15 cellular contexts compared by ENCODE assay signal in the genomic region with DNA sequence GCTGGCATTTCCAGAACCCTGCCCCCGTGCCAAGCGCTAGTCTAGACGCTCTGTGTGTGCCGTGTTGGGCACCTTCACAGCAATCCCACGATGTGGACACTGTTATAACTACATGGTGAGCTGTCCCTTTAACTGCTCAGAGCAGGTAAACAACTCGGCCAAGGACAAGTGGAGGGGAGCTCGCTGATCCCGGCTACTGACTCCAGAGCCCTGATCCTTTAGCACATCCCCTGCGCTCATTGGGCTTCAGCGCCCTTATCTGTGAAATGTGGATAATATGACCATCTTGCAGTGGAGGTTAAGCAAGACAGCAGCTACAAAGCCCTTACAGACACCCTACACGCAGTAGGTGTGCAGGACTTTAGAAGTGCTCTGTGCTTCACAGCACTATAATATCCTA. TPM values are rescaled to one million over a fixed set of nuclear protein-coding genes. Genes with fewer than 3 reads are reported as not detected.
A peak's percentile ranks its signal among the peaks of the same experiment; 100 is the strongest.
DNase-seq lines count a peak whose midpoint lies in the region; ATAC-seq lines count a peak whose summit lies in the region.
"Had no signal": no experiment of that assay in that cellular context is flagged by ENCODE, and none has a peak within 500 bp of the region (broad histone marks: within the 10 kb centered on the region; RNA-seq: fewer than 3 reads in every experiment).

No MANE protein-coding gene starts in this region.

- H3K36me3 ChIP-seq in effector memory CD4-positive, alpha-beta T cell (ENCODE audit: control insufficient read depth, insufficient read depth, low read length), result peaks cover 97% of the 10 kb centered on the region
- H3K36me3 ChIP-seq: BE2C had no signal

- CTCF ChIA-PET in activated naive CD4-positive, alpha-beta T cell treated with anti-CD3 and anti-CD28 coated beads, Interleukin-2, amount 10 ng/mL, durations not matched to agents 7 days and 5 days (lab: Charles Lee), result interaction anchor here (1.1 kb wide), 1 partner anchor 10 kb away, joined by 4 read pairs; no protein-coding TSS in a partner anchor

- H3K9me3 ChIP-seq in T-helper 17 cell (ENCODE audit: control insufficient read depth, low read length, poor library complexity, severe bottlenecking), result no peaks in the 10 kb centered on the region
- no peaks in the 10 kb centered on the region for H3K9me3 ChIP-seq in effector memory CD4-positive, alpha-beta T cell (ENCODE audit: control insufficient read depth, low read length)
- H3K9me3 ChIP-seq: BE2C had no signal

- H3K36me3 Mint-ChIP-seq in activated naive CD4-positive, alpha-beta T cell treated with anti-CD3 and anti-CD28 coated beads, Interleukin-2, amount 10 ng/mL, durations not matched to agents 7 days and 5 days, result peaks cover 91% of the 10 kb centered on the region
- peaks cover 19% of the 10 kb centered on the region for H3K36me3 Mint-ChIP-seq in T-helper 17 cell (ENCODE audit: low read depth)
- peaks cover 100% of the 10 kb centered on the region for H3K36me3 Mint-ChIP-seq in stimulated activated effector memory CD8-positive, alpha-beta T cell treated with anti-CD3 and anti-CD28 coated beads, Interleukin-12 subunit alpha, Interleukin-12 subunit beta, amount 100 ng/mL, for 72 hours

- no peak for ATAC-seq in T-helper 17 cell
- ATAC-seq in stimulated activated effector memory CD8-positive, alpha-beta T cell treated with anti-CD3 and anti-CD28 coated beads, Interleukin-12 subunit alpha, Interleukin-12 subunit beta, amount 100 ng/mL, for 72 hours, result no peak

- H3K27ac Mint-ChIP-seq in activated naive CD4-positive, alpha-beta T cell treated with anti-CD3 and anti-CD28 coated beads, Interleukin-2, amount 10 ng/mL, durations not matched to agents 7 days and 5 days, result peak overlapping the region; percentile 70
- H3K27ac Mint-ChIP-seq in T-helper 17 cell, result peak overlapping the region; percentile 78
- H3K27ac Mint-ChIP-seq in stimulated activated effector memory CD8-positive, alpha-beta T cell treated with anti-CD3 and anti-CD28 coated beads, Interleukin-12 subunit alpha, Interleukin-12 subunit beta, amount 100 ng/mL, for 72 hours, result peak overlapping the region; percentile 92

- H3K9me3 Mint-ChIP-seq in activated naive CD4-positive, alpha-beta T cell treated with anti-CD3 and anti-CD28 coated beads, Interleukin-2, amount 10 ng/mL, durations not matched to agents 7 days and 5 days, result no peaks in the 10 kb centered on the region
- H3K9me3 Mint-ChIP-seq in stimulated activated effector memory CD8-positive, alpha-beta T cell treated with anti-CD3 and anti-CD28 coated beads, Interleukin-12 subunit alpha, Interleukin-12 subunit beta, amount 100 ng/mL, for 72 hours, result no peaks in the 10 kb centered on the region

- no peak overlapping the region for H3K4me3 ChIP-seq in effector memory CD4-positive, alpha-beta T cell (ENCODE audit: insufficient read depth, low read depth, low read length, poor library complexity, severe bottlenecking)

- no peak for DNase-seq in activated naive CD4-positive, alpha-beta T cell treated with anti-CD3 and anti-CD28 coated beads, Interleukin-2, amount 10 ng/mL, durations not matched to agents 7 days and 5 days
- no peak for DNase-seq in activated naive CD4-positive, alpha-beta T cell (lab: John Stamatoyannopoulos, UW)
- DNase-seq in T-helper 17 cell, result no peak
- no peak for DNase-seq in effector memory CD4-positive, alpha-beta T cell
- no peak for DNase-seq in stimulated activated effector memory CD8-positive, alpha-beta T cell treated with anti-CD3 and anti-CD28 coated beads, Interleukin-12 subunit alpha, Interleukin-12 subunit beta, amount 100 ng/mL, for 72 hours (ENCODE audit: low spot score in 2 of 2)
- DNase-seq in stimulated activated CD4-positive, alpha-beta T cell treated with anti-CD3 and anti-CD28 coated beads, Interleukin-12 subunit alpha, Interleukin-12 subunit beta, amount 100 ng/mL, for 4 hours, result no peak
- no peak for DNase-seq in hepatic stellate cell (ENCODE audit: low spot score)
- DNase-seq: BE2C, H7, Kasumi-1, NCI-H1417, NCI-H1930, NCI-H2171, SIG-M5 had no signal

- H3K4me1 ChIP-seq in effector memory CD4-positive, alpha-beta T cell (ENCODE audit: control insufficient read depth, insufficient read depth, low read length, poor library complexity, severe bottlenecking), result peaks cover 7% of the 10 kb centered on the region

- peak overlapping the region; percentile 13 for H3K27ac ChIP-seq in effector memory CD4-positive, alpha-beta T cell (ENCODE audit: insufficient read depth, low read length, poor library complexity, severe bottlenecking)

- no peaks in the 10 kb centered on the region for H3K27me3 Mint-ChIP-seq in activated naive CD4-positive, alpha-beta T cell treated with anti-CD3 and anti-CD28 coated beads, Interleukin-2, amount 10 ng/mL, durations not matched to agents 7 days and 5 days
- no peaks in the 10 kb centered on the region for H3K27me3 Mint-ChIP-seq in T-helper 17 cell

- peaks cover 38% of the 10 kb centered on the region for H3K4me1 Mint-ChIP-seq in activated naive CD4-positive, alpha-beta T cell treated with anti-CD3 and anti-CD28 coated beads, Interleukin-2, amount 10 ng/mL, durations not matched to agents 7 days and 5 days
- H3K4me1 Mint-ChIP-seq in T-helper 17 cell, result peaks cover 24% of the 10 kb centered on the region
- H3K4me1 Mint-ChIP-seq in stimulated activated effector memory CD8-positive, alpha-beta T cell treated with anti-CD3 and anti-CD28 coated beads, Interleukin-12 subunit alpha, Interleukin-12 subunit beta, amount 100 ng/mL, for 72 hours, result peaks cover 52% of the 10 kb centered on the region

- no peak overlapping the region for H3K4me3 Mint-ChIP-seq in activated naive CD4-positive, alpha-beta T cell treated with anti-CD3 and anti-CD28 coated beads, Interleukin-2, amount 10 ng/mL, durations not matched to agents 7 days and 5 days
- no peak overlapping the region for H3K4me3 Mint-ChIP-seq in T-helper 17 cell
- H3K4me3 Mint-ChIP-seq in stimulated activated effector memory CD8-positive, alpha-beta T cell treated with anti-CD3 and anti-CD28 coated beads, Interleukin-12 subunit alpha, Interleukin-12 subunit beta, amount 100 ng/mL, for 72 hours, result no peak overlapping the region

- H3K27me3 ChIP-seq in effector memory CD4-positive, alpha-beta T cell (replicated peaks; ENCODE audit: control insufficient read depth, insufficient read depth, low read length, poor library complexity, severe bottlenecking), result no peaks in the 10 kb centered on the region
- H3K27me3 ChIP-seq: BE2C had no signal

RNA-seq across cellular contexts. Expression of a gene that starts 16.5 kb away (rescaled TPM):
- total RNA-seq in T-helper 17 cell, result not detected
- total RNA-seq: NCI-H460 had no signal

RNA-seq across cellular contexts. Expression of a gene that starts 23.2 kb away (rescaled TPM):
- total RNA-seq in T-helper 17 cell, result not detected
- total RNA-seq: H7, NCI-H460 had no signal

RNA-seq across cellular contexts. Expression of a gene that starts 41.6 kb away (rescaled TPM):
- total RNA-seq in T-helper 17 cell, result 100 to 1,000 TPM; 263 to 323 TPM
